In genomic region chr15:67521770-67522568, GRCh38 we compare ENCODE assay signal across 8 cellular contexts. TPM values are rescaled to one million over a fixed set of nuclear protein-coding genes. Genes with fewer than 3 reads are reported as not detected.
DNase-seq lines count a peak whose midpoint lies in the region; ATAC-seq, FAIRE-seq and TF ChIP-seq lines count a peak whose summit lies in the region.

No MANE protein-coding gene starts in this region.

- dilution Hi-C loops in IMR-90 (cut with HindIII; ENCODE audit: low sequenced_read_pairs, unreplicated experiment) = no loop called here

- H2BK20ac ChIP-seq in IMR-90 (ENCODE audit: low read depth, low read length) = no peak overlapping the region

- H3K27ac Mint-ChIP-seq in activated CD4-positive, alpha-beta memory T cell treated with anti-CD3 and anti-CD28 coated beads for 36 hours = peak overlapping the region; percentile 99

- H3K36me3 ChIP-seq in IMR-90 (ENCODE audit: control insufficient read depth, insufficient read depth, low read length) (no peaks in the 10 kb centered on the region), pancreas (no peaks in the 10 kb centered on the region)

- H3K23ac ChIP-seq in IMR-90 (ENCODE audit: low read depth, low read length) = peak overlapping the region; percentile 67; the same call in 1 of the 2 replicates

- H3K4ac ChIP-seq in IMR-90 (ENCODE audit: low read depth, low read length) = peak overlapping the region; percentile 63

- H3K27ac ChIP-seq in IMR-90 (ENCODE audit: insufficient read depth, low read length) (peak overlapping the region; percentile 94), pancreas (peak overlapping the region; percentile 93 to 98 (median 98))

- WGBS in IMR-90 (ENCODE audit: extremely low coverage in 2 of 2, insufficient read length in 1 of 2), 2 experiments = 0% methylated on average over 9 of the region's 23 CpGs; no CpG with 5 or more reads in 1 of the 2 experiments
- WGBS in pancreas, 2 donors = 0% methylated on average over 21 to 23 of the region's 23 CpGs

- ATAC-seq in IMR-90 (ENCODE audit: low read depth) = peak; percentile 4
- peak; percentile 25 to 48 (median 36) for ATAC-seq in pancreas
- ATAC-seq in GM18909 (IDR thresholded peaks at IDR 0.05; ENCODE audit: poor library complexity, unreplicated experiment) = no peak
- no peak for ATAC-seq in GM21528 (IDR thresholded peaks at IDR 0.05; ENCODE audit: low FRiP score, unreplicated experiment)

- TF ChIP-seq RAD21 in IMR-90 (IDR thresholded peaks at IDR 0.05; ENCODE audit: low read length) = no peak

- H2AK5ac ChIP-seq in IMR-90 (ENCODE audit: low read depth, low read length) = no peak overlapping the region; the same call in 1 of the 2 replicates

- H3K27me3 ChIP-seq in IMR-90 (ENCODE audit: control insufficient read depth, insufficient read depth, low read length) (no peaks in the 10 kb centered on the region), pancreas (no peaks in the 10 kb centered on the region)

- peak overlapping the region; percentile 84 for H3K4me2 ChIP-seq in IMR-90 (ENCODE audit: low read depth, low read length)

- POLR2A ChIA-PET in IMR-90 (lab: Charles Lee; ENCODE audit: unreplicated experiment) = interaction anchor here (0.6 kb wide), 1 partner anchor 708 kb away, joined by 3 read pairs; the partner anchor contains the start of gene CLN6
- POLR2A ChIA-PET in activated CD4-positive, alpha-beta memory T cell treated with anti-CD3 and anti-CD28 coated beads for 36 hours (lab: Charles Lee) = interaction anchor here (1.0 to 2.8 kb wide), 4 partner anchors 8 to 319 kb away, joined by 3 to 20 read pairs (median 5); partner anchors contain the start of gene MAP2K5

- H3K4me3 Mint-ChIP-seq in activated CD4-positive, alpha-beta memory T cell treated with anti-CD3 and anti-CD28 coated beads for 36 hours = peak overlapping the region; percentile 96

- H3K9me1 ChIP-seq in IMR-90 (ENCODE audit: insufficient read depth, low read length) = no peaks in the 10 kb centered on the region

- peak overlapping the region; percentile 54; the same call in 1 of the 2 replicates for H3K56ac ChIP-seq in IMR-90 (ENCODE audit: extremely low read depth, insufficient read depth, low read length)

- peaks cover 3% of the 10 kb centered on the region; the same call in 1 of the 2 replicates for H4K20me1 ChIP-seq in IMR-90 (ENCODE audit: insufficient read depth, low read length)

- peak; percentile 55 for DNase-seq in ELR (ENCODE audit: low read depth)
- peak; percentile 51 for DNase-seq in IMR-90
- no peak for DNase-seq in activated CD4-positive, alpha-beta memory T cell treated with anti-CD3 and anti-CD28 coated beads for 36 hours
- DNase-seq in globus pallidus (ENCODE audit: low spot score) = peak; percentile 24
- no peak for DNase-seq in pancreas
- no peak for DNase-seq in NCI-H446 treated with DMSO at 0.1 percent for 48 hours (lab: John Stamatoyannopoulos, UW)

- H3K79me1 ChIP-seq in IMR-90 (ENCODE audit: low read depth in 1 of 2, low read length in 2 of 2) = peaks cover 7 to 29% of the 10 kb centered on the region in 2 experiments; a peak in 3 of 4 replicates

- no peak overlapping the region for H4K91ac ChIP-seq in IMR-90 (ENCODE audit: insufficient read depth, low read depth, low read length)

- H3K4me3 ChIP-seq in IMR-90 (ENCODE audit: insufficient read depth, low read depth, low read length) (peak overlapping the region; percentile 79), pancreas (peak overlapping the region; percentile 69 to 97 (median 80))

- no peaks in the 10 kb centered on the region for H3K4me1 ChIP-seq in IMR-90 (ENCODE audit: control insufficient read depth, insufficient read depth, low read length)
- peaks cover 0 to 22% (median 20%) of the 10 kb centered on the region in 3 donors for H3K4me1 ChIP-seq in pancreas

- no peak for TF ChIP-seq POLR2A in IMR-90 (IDR thresholded peaks at IDR 0.05; ENCODE audit: low read depth, low read length)

- peak overlapping the region; percentile 37 for H2AK9ac ChIP-seq in IMR-90 (replicated peaks; ENCODE audit: low read depth, low read length, poor library complexity)

- no peaks in the 10 kb centered on the region for H3K9me3 ChIP-seq in IMR-90 (ENCODE audit: control insufficient read depth, insufficient read depth, low read length)
- no peaks in the 10 kb centered on the region for H3K9me3 ChIP-seq in pancreas

- peak overlapping the region; percentile 35 for H4K5ac ChIP-seq in IMR-90 (ENCODE audit: low read depth, low read length)

- CTCF ChIA-PET in IMR-90 (lab: Yijun Ruan, JAX) = interaction anchor here (0.6 to 1.0 kb wide), 4 partner anchors 12 to 75 kb away, joined by 3 to 4 read pairs (median 3); no protein-coding TSS in a partner anchor
- CTCF ChIA-PET in activated CD4-positive, alpha-beta memory T cell treated with anti-CD3 and anti-CD28 coated beads for 36 hours (lab: Charles Lee) = interaction anchor here (0.6 to 1.8 kb wide), 4 partner anchors 10 to 316 kb away, joined by 3 to 5 read pairs (median 4); no protein-coding TSS in a partner anchor

- no peaks in the 10 kb centered on the region for H3K27me3 Mint-ChIP-seq in activated CD4-positive, alpha-beta memory T cell treated with anti-CD3 and anti-CD28 coated beads for 36 hours

- no peak overlapping the region for H2BK15ac ChIP-seq in IMR-90 (ENCODE audit: low read depth, low read length)

- H2BK120ac ChIP-seq in IMR-90 (ENCODE audit: low read depth, low read length) = peak overlapping the region; percentile 18; the same call in 1 of the 2 replicates

- TF ChIP-seq CTCF in IMR-90 (conservative IDR thresholded peaks at IDR 0.05; ENCODE audit: low read depth, low read length) (no peak), pancreas (IDR thresholded peaks at IDR 0.05) (no peak)

- H2AFZ ChIP-seq in IMR-90 (replicated peaks; ENCODE audit: low read length, poor library complexity) = peak overlapping the region; percentile 99

- peak overlapping the region; percentile 46 for H3K18ac ChIP-seq in IMR-90 (ENCODE audit: low read depth, low read length)

- in situ Hi-C loops in IMR-90 (cut with MboI; ENCODE audit: low sequenced_read_pairs) = no loop called here

- intact Hi-C loops in IMR-90 (cut with micrococcal nuclease) (loop anchor here (1.0 to 2.0 kb wide), 2 partner anchors 21 to 310 kb away; partner anchors contain the start of gene MAP2K5), pancreas (cut with DNase I) (no loop called here)
- intact Hi-C loops in activated CD4-positive, alpha-beta memory T cell treated with anti-CD3 and anti-CD28 coated beads for 36 hours (cut with micrococcal nuclease) = loop anchor here (1.0 to 10.0 kb wide), 3 partner anchors 17 to 533 kb away; partner anchors contain the start of genes PIAS1 and RNU6-1

- FAIRE-seq in pancreas (lab: Jason Lieb, UNC) = no peak

- H3K4me1 Mint-ChIP-seq in activated CD4-positive, alpha-beta memory T cell treated with anti-CD3 and anti-CD28 coated beads for 36 hours (ENCODE audit: low read depth) = peaks cover 23% of the 10 kb centered on the region

- H4K8ac ChIP-seq in IMR-90 (ENCODE audit: low read depth in 2 of 2, low read length in 2 of 2) = peak overlapping the region; percentile 43 to 95; a peak in 3 of 4 replicates

- peak overlapping the region; percentile 86 for H2BK5ac ChIP-seq in IMR-90 (ENCODE audit: low read depth, low read length, poor library complexity, severe bottlenecking)

- H3K9ac ChIP-seq in IMR-90 (ENCODE audit: low read depth, low read length) = peak overlapping the region; percentile 89

- H3K9me3 Mint-ChIP-seq in activated CD4-positive, alpha-beta memory T cell treated with anti-CD3 and anti-CD28 coated beads for 36 hours = no peaks in the 10 kb centered on the region

- BruUV-seq in IMR-90 (replicated peaks; lab: Mats Ljungman, UMichigan) = no TSS peak

- H3K36me3 Mint-ChIP-seq in activated CD4-positive, alpha-beta memory T cell treated with anti-CD3 and anti-CD28 coated beads for 36 hours = peaks cover 2% of the 10 kb centered on the region

- H3K14ac ChIP-seq in IMR-90 (replicated peaks; ENCODE audit: low read depth, low read length) = peak overlapping the region; percentile 75; the same call in 1 of the 2 replicates

TF ChIP-seq in IMR-90, 13 proteins besides CTCF, POLR2A, EP300 and RAD21 (continues in another document):
- TF ChIP-seq USF2 (IDR thresholded peaks at IDR 0.05; ENCODE audit: low read depth, low read length) = no peak
- no peak for TF ChIP-seq MXI1 (IDR thresholded peaks at IDR 0.05; ENCODE audit: borderline replicate concordance, low read depth, low read length)
- TF ChIP-seq CEBPB (IDR thresholded peaks at IDR 0.05; ENCODE audit: low read depth, low read length) = peak; percentile 90
- TF ChIP-seq BHLHE40 (IDR thresholded peaks at IDR 0.05; ENCODE audit: low read depth, low read length) = no peak
- no peak for TF ChIP-seq RCOR1 (IDR thresholded peaks at IDR 0.05; ENCODE audit: insufficient replicate concordance, low read length)
- 0 out of 2 replicates have a peak, but pooled peaks have one; percentile 1 for TF ChIP-seq FOS (IDR thresholded peaks at IDR 0.05; ENCODE audit: low read depth, low read length)
- TF ChIP-seq NFE2L2 (IDR thresholded peaks at IDR 0.05; ENCODE audit: low read depth, low read length) = no peak
- no peak for TF ChIP-seq RFX5 (IDR thresholded peaks at IDR 0.05; ENCODE audit: low read depth, low read length)
- TF ChIP-seq SMC3 (IDR thresholded peaks at IDR 0.05; ENCODE audit: low read depth, low read length) = no peak

RNA-seq across cellular contexts. Expression of gene C15orf61, which starts 1.0 kb away (rescaled TPM):
- 1.4 and 1.7 TPM in 2 replicates for total RNA-seq in IMR-90 (2012; rRNA removed)
- polyA plus RNA-seq in IMR-90 (2012; rRNA removed) = 2.5 TPM in 2 replicates
- polyA plus RNA-seq in IMR-90 (2012; cell fraction: cytosol; rRNA removed) = 1.4 and 3.2 TPM in 2 replicates
- polyA plus RNA-seq in IMR-90 (2012; cell fraction: nucleus; rRNA removed; ENCODE audit: low replicate concordance) = 1.8 and 1.9 TPM in 2 replicates
- 1 to 10 TPM; 4.1 to 4.3 TPM for total RNA-seq in activated CD4-positive, alpha-beta memory T cell treated with anti-CD3 and anti-CD28 coated beads for 36 hours
- total RNA-seq in pancreas = 1 to 10 TPM; 2.6 to 5.2 (median 3.3) TPM
- 1 to 10 TPM; 1.7 to 2.8 TPM for polyA plus RNA-seq in pancreas

RNA-seq across cellular contexts. Expression of gene MAP2K5, which starts 20.5 kb away (rescaled TPM):
- 1.6 and 2.8 TPM in 2 replicates for total RNA-seq in IMR-90 (2012; rRNA removed)
- polyA plus RNA-seq in IMR-90 (2012; rRNA removed) = 4.6 and 6.1 TPM in 2 replicates
- polyA plus RNA-seq in IMR-90 (2012; cell fraction: cytosol; rRNA removed) = 4.6 and 5.5 TPM in 2 replicates
- polyA plus RNA-seq in IMR-90 (2012; cell fraction: nucleus; rRNA removed; ENCODE audit: low replicate concordance) = 4.4 and 6.1 TPM in 2 replicates
- total RNA-seq in activated CD4-positive, alpha-beta memory T cell treated with anti-CD3 and anti-CD28 coated beads for 36 hours = 10 to 100 TPM; 16.5 to 17.4 TPM
- 10 to 100 TPM in 4 of 6 donors, 1 to 10 TPM in 2; 9.3 to 14.8 (median 10.4) TPM for total RNA-seq in pancreas
- 1 to 10 TPM; 5.5 to 8.8 TPM for polyA plus RNA-seq in pancreas

Comparison
In these comparisons a context has a peak if more than half of its experiments do, and no peak if none do; other contexts are left out.
1. DNase-seq: peak in ELR (single experiment), IMR-90 (single experiment) and globus pallidus (single experiment); none in activated CD4-positive, alpha-beta memory T cell treated with anti-CD3 and anti-CD28 coated beads for 36 hours (single experiment), pancreas (0 of 6) and NCI-H446 treated with DMSO at 0.1 percent for 48 hours (single experiment).
2. ATAC-seq: peak in IMR-90 (single experiment) and pancreas (4 of 4); none in GM18909 (single experiment) and GM21528 (single experiment).
3. intact Hi-C loops: an anchor here in IMR-90 (1.0 to 2.0 kb wide) and activated CD4-positive, alpha-beta memory T cell treated with anti-CD3 and anti-CD28 coated beads for 36 hours (1.0 to 10.0 kb wide); none called in pancreas.